Comparison of ENCODE assay signal across 13 cellular contexts in the genomic region with DNA sequence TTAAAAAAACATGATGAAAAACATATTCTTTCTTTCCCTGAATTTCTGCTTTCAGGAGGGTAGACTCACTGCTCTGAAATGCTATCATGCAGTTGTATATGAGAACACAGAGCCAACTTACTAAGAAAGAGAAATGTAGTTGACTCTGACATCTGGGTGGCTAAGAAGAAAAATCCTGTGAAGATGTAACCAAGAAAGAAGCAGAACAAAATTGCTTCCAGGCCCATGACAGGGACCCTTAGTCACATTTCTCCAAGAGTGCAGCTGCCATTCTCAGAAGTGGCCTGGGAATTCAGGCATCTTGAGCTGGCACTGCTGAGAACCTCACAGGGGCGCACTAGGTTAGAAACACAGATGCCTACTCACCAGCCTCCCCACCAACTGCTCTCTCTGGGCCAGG.
DNase-seq lines count a peak whose midpoint lies in the region; ATAC-seq, FAIRE-seq and TF ChIP-seq lines count a peak whose summit lies in the region.
"Had no signal": no experiment of that assay in that cellular context is flagged by ENCODE, and none has a peak within 500 bp of the region (broad histone marks: within the 10 kb centered on the region; RNA-seq: fewer than 3 reads in every experiment).

No MANE protein-coding gene starts in this region.

- H2BK120ac ChIP-seq in H1 (replicated peaks; ENCODE audit: low read depth, low read length), result no peak overlapping the region

- H4K5ac ChIP-seq in H1 (ENCODE audit: insufficient read length, low read depth, low read length), result no peak overlapping the region

- H4K8ac ChIP-seq in H1 (ENCODE audit: extremely low read depth, insufficient read depth, low read length), result no peak overlapping the region

- no peaks in the 10 kb centered on the region for H3K23me2 ChIP-seq in H1 (ENCODE audit: low read depth, low read length)

- no peak overlapping the region for H3K23ac ChIP-seq in H1 (ENCODE audit: insufficient read length)

- FAIRE-seq in H1 (lab: Jason Lieb, UNC), result no peak

- H3K4me3 Mint-ChIP-seq in activated T-cell treated with anti-CD3 and anti-CD28 coated beads, Interleukin-2, amount 50 U/mL, for 72 hours, result no peak overlapping the region

- H3F3A ChIP-seq in MM.1S (ENCODE audit: insufficient read depth, low read length), result peaks cover 8% of the 10 kb centered on the region

- CTCF ChIA-PET in H1 (lab: Charles Lee; ENCODE audit: partially characterized antibody), result interaction anchor here (0.6 to 4.8 kb wide), 2 partner anchors 13 to 28 kb away, joined by 3 to 23 read pairs; no protein-coding TSS in a partner anchor

- no peaks in the 10 kb centered on the region for H4K20me1 ChIP-seq in MM.1S (ENCODE audit: insufficient read depth, low read length)
- H4K20me1 ChIP-seq in H1 (replicated peaks in 1 of 2; ENCODE audit: control insufficient read depth in 1 of 2, insufficient read depth in 2 of 2, low read length in 2 of 2), result peaks cover 0 to 7% of the 10 kb centered on the region in 2 experiments

- peaks cover 8% of the 10 kb centered on the region for H3K27me3 Mint-ChIP-seq in activated T-cell treated with anti-CD3 and anti-CD28 coated beads, Interleukin-2, amount 50 U/mL, for 72 hours (ENCODE audit: low read depth)

- H3K9ac ChIP-seq in MM.1S (ENCODE audit: low read length), result no peak overlapping the region
- no peak overlapping the region for H3K9ac ChIP-seq in H1 (replicated peaks in 1 of 4; ENCODE audit: extremely low read depth in 1 of 4, low read depth in 3 of 4, low read length in 3 of 4)

- intact Hi-C loops in lower lobe of right lung (cut with DNase I), result no loop called here

- peaks cover 31% of the 10 kb centered on the region for H3K4me1 ChIP-seq in MM.1S (ENCODE audit: low read length)
- H3K4me1 ChIP-seq in H1 (replicated peaks in 1 of 4; ENCODE audit: control insufficient read depth in 3 of 4, insufficient read depth in 4 of 4, low read length in 3 of 4), result peaks cover 0 to 10% (median 0%) of the 10 kb centered on the region in 4 experiments; a peak in 1 of 7 replicates
- H3K4me1 ChIP-seq in tibial nerve, result peaks cover 3 to 41% (median 29%) of the 10 kb centered on the region in 4 donors
- peaks cover 37% of the 10 kb centered on the region for H3K4me1 ChIP-seq in lower lobe of right lung

- H2BK12ac ChIP-seq in H1 (ENCODE audit: low read depth, low read length), result no peak overlapping the region

- no peaks in the 10 kb centered on the region for H3K36me3 Mint-ChIP-seq in activated T-cell treated with anti-CD3 and anti-CD28 coated beads, Interleukin-2, amount 50 U/mL, for 72 hours (ENCODE audit: insufficient read depth in 2 of 2)
- H3K36me3 Mint-ChIP-seq: activated naive CD4-positive, alpha-beta T cell treated with anti-CD3 and anti-CD28 coated beads, Interleukin-2, amount 50 U/mL, for 72 hours had no signal

- H3K79me2 ChIP-seq in MM.1S (ENCODE audit: low read length), result peaks cover 33% of the 10 kb centered on the region
- no peaks in the 10 kb centered on the region for H3K79me2 ChIP-seq in H1 (ENCODE audit: control insufficient read depth in 1 of 2, insufficient read depth in 2 of 2, low read length in 2 of 2)

- H3K4me1 Mint-ChIP-seq in activated T-cell treated with anti-CD3 and anti-CD28 coated beads, Interleukin-2, amount 50 U/mL, for 72 hours (ENCODE audit: low read depth), result no peaks in the 10 kb centered on the region

- ATAC-seq in activated T-cell treated with anti-CD3 and anti-CD28 coated beads, Interleukin-2, amount 50 U/mL, for 72 hours (replicated peaks in 1 of 2), result no peak
- no peak for ATAC-seq in lower lobe of right lung
- ATAC-seq: activated naive CD4-positive, alpha-beta T cell treated with anti-CD3 and anti-CD28 coated beads, Interleukin-2, amount 50 U/mL, for 72 hours had no signal

- H2BK5ac ChIP-seq in H1 (ENCODE audit: low read depth, low read length), result no peak overlapping the region

- no peaks in the 10 kb centered on the region for H3K9me3 Mint-ChIP-seq in activated T-cell treated with anti-CD3 and anti-CD28 coated beads, Interleukin-2, amount 50 U/mL, for 72 hours
- H3K9me3 Mint-ChIP-seq: activated naive CD4-positive, alpha-beta T cell treated with anti-CD3 and anti-CD28 coated beads, Interleukin-2, amount 50 U/mL, for 72 hours had no signal

- no peak overlapping the region for H3K4ac ChIP-seq in H1 (replicated peaks; ENCODE audit: insufficient read length, low read depth, low read length)

- TF ChIP-seq CTCF in MM.1S (IDR thresholded peaks at IDR 0.05; ENCODE audit: low read length) (no peak), H1 (IDR thresholded peaks at IDR 0.05; ENCODE audit: control extremely low read depth in 1 of 3, insufficient read depth in 1 of 3, low read depth in 1 of 3, low read length in 3 of 3) (no peak), tibial nerve (IDR thresholded peaks at IDR 0.05) (no peak), lower lobe of right lung (IDR thresholded peaks at IDR 0.05) (no peak)

- H3K4me3 ChIP-seq in MM.1S (ENCODE audit: low read length), result no peak overlapping the region
- H3K4me3 ChIP-seq in H1 (ENCODE audit: extremely low read depth in 1 of 4, insufficient read depth in 2 of 4, low read depth in 3 of 4, low read length in 4 of 4), result no peak overlapping the region
- no peak overlapping the region for H3K4me3 ChIP-seq in tibial nerve
- no peak overlapping the region for H3K4me3 ChIP-seq in lower lobe of right lung

- no peak for TF ChIP-seq RAD21 in H1 (IDR thresholded peaks at IDR 0.05 in 1 of 2, conservative IDR thresholded peaks at IDR 0.05 in 1 of 2; ENCODE audit: low read depth in 2 of 2, low read length in 2 of 2)

- H3K4me2 ChIP-seq in MM.1S (ENCODE audit: low read depth, low read length), result 0 out of 2 replicates have a peak overlapping the region, but pooled peaks have one; percentile 1
- H3K4me2 ChIP-seq in H1 (ENCODE audit: insufficient read depth in 1 of 2, low read depth in 2 of 2, low read length in 2 of 2), result no peak overlapping the region

- peaks cover 3% of the 10 kb centered on the region; the same call in 1 of the 2 replicates for H3K79me1 ChIP-seq in H1 (ENCODE audit: low read depth, low read length)

- H3K36me3 ChIP-seq in MM.1S (replicated peaks; ENCODE audit: insufficient read depth, low read length) (no peaks in the 10 kb centered on the region), H1 (ENCODE audit: control insufficient read depth in 2 of 4, insufficient read depth in 4 of 4, low read length in 3 of 4) (no peaks in the 10 kb centered on the region), tibial nerve (peaks cover 0 to 6% (median 0%) of the 10 kb centered on the region in 3 donors), lower lobe of right lung (no peaks in the 10 kb centered on the region)

- H3K27ac Mint-ChIP-seq in activated T-cell treated with anti-CD3 and anti-CD28 coated beads, Interleukin-2, amount 50 U/mL, for 72 hours, result no peak overlapping the region
- H3K27ac Mint-ChIP-seq: activated naive CD4-positive, alpha-beta T cell treated with anti-CD3 and anti-CD28 coated beads, Interleukin-2, amount 50 U/mL, for 72 hours had no signal

- H3K14ac ChIP-seq in H1 (ENCODE audit: insufficient read length), result no peak overlapping the region

- no peak overlapping the region for H3K56ac ChIP-seq in H1 (replicated peaks; ENCODE audit: insufficient read length, low read depth, low read length)

- H2AFZ ChIP-seq in MM.1S (ENCODE audit: low read length), result no peak overlapping the region
- no peak overlapping the region for H2AFZ ChIP-seq in H1 (ENCODE audit: low read length)

- 0 out of 2 replicates have a peak overlapping the region, but pooled peaks have one; percentile 36 for H3K18ac ChIP-seq in H1 (ENCODE audit: extremely low read depth, low read length)

- no peak overlapping the region for H2AK5ac ChIP-seq in H1 (ENCODE audit: low read depth, low read length)

- H3K27ac ChIP-seq in MM.1S (ENCODE audit: low read length) (peak overlapping the region; percentile 50; the same call in 1 of the 2 replicates), H1 (ENCODE audit: low read depth, low read length) (no peak overlapping the region), tibial nerve (peak overlapping the region in 3 of 4 donors; percentile 20 to 83 (median 28)), lower lobe of right lung (no peak overlapping the region)
- H3K27ac ChIP-seq: epithelial cell of prostate had no signal

- 89% methylated on average over 1 of the region's 1 CpG; no CpG with 5 or more reads in 1 of the 2 experiments for WGBS in H1 (ENCODE audit: extremely low coverage in 1 of 2, insufficient coverage in 1 of 2, insufficient read length in 1 of 2, insufficient replicate concordance in 2 of 2, low coverage in 1 of 2, low lambda C conversion rate in 2 of 2, missing lambda C conversion rate in 1 of 2), 2 experiments
- WGBS in tibial nerve, 2 donors, result 90 to 94% methylated on average over 1 of the region's 1 CpG

- DNase-seq in MM.1S (no peak), H1 (ENCODE audit: low read depth in 1 of 2, low spot score in 2 of 2) (no peak), myocyte (ENCODE audit: low read depth) (peak; percentile 81), tibial nerve (ENCODE audit: low spot score in 2 of 2) (no peak), lower lobe of right lung (no peak)
- DNase-seq in activated T-cell treated with anti-CD3 and anti-CD28 coated beads, Interleukin-2, amount 50 U/mL, for 72 hours, result no peak
- DNase-seq in activated CD4-positive, alpha-beta T cell treated with anti-CD3 and anti-CD28 coated beads, Interleukin-2, amount 50 U/mL, for 48 hours, result no peak
- DNase-seq: activated CD4-positive, alpha-beta T cell treated with anti-CD3 and anti-CD28 coated beads for 1 hour; RPMI8226; substantia nigra; T-helper 2 cell had no signal

- POLR2A ChIA-PET in H1 (lab: Charles Lee; ENCODE audit: partially characterized antibody), result interaction anchor here (0.6 kb wide), 1 partner anchor 169 kb away, joined by 3 read pairs; no protein-coding TSS in a partner anchor

- no peaks in the 10 kb centered on the region for H3K9me2 ChIP-seq in MM.1S (replicated peaks; ENCODE audit: insufficient read depth, low read length)

- H3K27me3 ChIP-seq in MM.1S (replicated peaks; ENCODE audit: insufficient read depth, low read length) (no peaks in the 10 kb centered on the region), H1 (replicated peaks in 1 of 4; ENCODE audit: control insufficient read depth in 3 of 4, extremely low read depth in 1 of 4, insufficient read depth in 3 of 4, low read length in 3 of 4) (no peaks in the 10 kb centered on the region), tibial nerve (no peaks in the 10 kb centered on the region), lower lobe of right lung (ENCODE audit: low read depth) (no peaks in the 10 kb centered on the region)

- no peak overlapping the region for H4K91ac ChIP-seq in H1 (replicated peaks; ENCODE audit: insufficient read length, low read length)

- H2BK20ac ChIP-seq in H1 (ENCODE audit: low read length), result no peak overlapping the region

- H3K9me3 ChIP-seq in MM.1S (replicated peaks; ENCODE audit: insufficient read depth, low read length), result no peaks in the 10 kb centered on the region
- H3K9me3 ChIP-seq in H1 (ENCODE audit: insufficient read depth in 2 of 2, low read depth in 1 of 2, low read length in 1 of 2), result no peaks in the 10 kb centered on the region
- H3K9me3 ChIP-seq in tibial nerve, result peaks cover 0 to 14% (median 0%) of the 10 kb centered on the region in 4 donors
- H3K9me3 ChIP-seq in lower lobe of right lung, result no peaks in the 10 kb centered on the region

- no peak for TF ChIP-seq POLR2A in H1 (IDR thresholded peaks at IDR 0.05; ENCODE audit: control extremely low read depth in 1 of 2, low read depth in 2 of 2, low read length in 2 of 2)
- no peak for TF ChIP-seq POLR2A in tibial nerve (IDR thresholded peaks at IDR 0.05)

- H2BK15ac ChIP-seq in H1 (ENCODE audit: low read length), result no peak overlapping the region

- no peak for TF ChIP-seq EP300 in H1 (IDR thresholded peaks at IDR 0.05; ENCODE audit: borderline replicate concordance in 1 of 2, low read depth in 2 of 2, low read length in 2 of 2)
- no peak for TF ChIP-seq EP300 in tibial nerve (IDR thresholded peaks at IDR 0.05)

Comparison
In these comparisons a context has a peak if more than half of its experiments do, and no peak if none do; other contexts are left out.
1. H3K27ac ChIP-seq: peak in MM.1S (single experiment) and tibial nerve (3 of 4); none in H1 (single experiment) and lower lobe of right lung (single experiment).